Comparison of ENCODE assay signal across 30 cellular contexts in genomic region chr4:151669990-151670389, GRCh38.
"Had no signal": no experiment of that assay in that cellular context is flagged by ENCODE, and none has a peak within 500 bp of the region (broad histone marks: within the 10 kb centered on the region; RNA-seq: fewer than 3 reads in every experiment).

No MANE protein-coding gene starts in this region.

- H3K4me3 Mint-ChIP-seq: activated naive CD4-positive, alpha-beta T cell treated with anti-CD3 and anti-CD28 coated beads for 36 hours; activated naive CD8-positive, alpha-beta T cell treated with anti-CD3 and anti-CD28 coated beads for 36 hours; immature natural killer cell; natural killer cell; T-helper 2 cell treated with Interferon-gamma antibody and Interleukin-4, amounts not matched to agents 5 μg/mL and 100 μg/mL, for 36 hours had no signal

- ATAC-seq: body of pancreas, gastroesophageal sphincter, left lobe of liver, lower lobe of right lung, natural killer cell had no signal

- H3K9me3 Mint-ChIP-seq: activated naive CD4-positive, alpha-beta T cell treated with anti-CD3 and anti-CD28 coated beads for 36 hours; activated naive CD8-positive, alpha-beta T cell treated with anti-CD3 and anti-CD28 coated beads for 36 hours; immature natural killer cell; natural killer cell; T-helper 2 cell treated with Interferon-gamma antibody and Interleukin-4, amounts not matched to agents 5 μg/mL and 100 μg/mL, for 36 hours had no signal

- H3K27ac ChIP-seq: adrenal gland, body of pancreas, coronary artery, gastroesophageal sphincter, lower lobe of right lung, neutrophil, sigmoid colon, testis had no signal

- FAIRE-seq: urothelium cell line had no signal

- H3K36me3 Mint-ChIP-seq: activated naive CD8-positive, alpha-beta T cell treated with anti-CD3 and anti-CD28 coated beads for 36 hours; immature natural killer cell; natural killer cell had no signal

- DNase-seq: activated CD4-positive, alpha-beta T cell treated with anti-CD3 and anti-CD28 coated beads for 4 hours; activated CD4-positive, alpha-beta T cell treated with anti-CD3 and anti-CD28 coated beads, Interleukin-2, amount 50 U/mL, for 4 hours; activated effector memory CD4-positive, alpha-beta T cell treated with Interleukin-2 at 50 U/mL for 16 hours; activated naive CD4-positive, alpha-beta T cell treated with anti-CD3 and anti-CD28 coated beads for 36 hours; activated naive CD8-positive, alpha-beta T cell treated with anti-CD3 and anti-CD28 coated beads for 36 hours; adrenal gland; aorta; body of pancreas; dorsolateral prefrontal cortex; hypothalamus; immature natural killer cell; kidney glomerular epithelial cell; lower lobe of right lung; mesendoderm; natural killer cell; sigmoid colon; stimulated activated CD4-positive, alpha-beta T cell treated with anti-CD3 and anti-CD28 coated beads, Interleukin-1b, Interleukin-23, amount 100 ng/mL, for 48 hours; stimulated activated CD4-positive, alpha-beta T cell treated with anti-CD3 and anti-CD28 coated beads, Interleukin-4, amount 100 ng/mL, for 4 hours; stimulated activated CD8-positive, alpha-beta memory T cell treated with anti-CD3 and anti-CD28 coated beads, Interleukin-4, amount 100 ng/mL, for 48 hours; stimulated activated naive CD4-positive, alpha-beta T cell; T-helper 1 cell; testis had no signal

- H3K27ac Mint-ChIP-seq: activated naive CD4-positive, alpha-beta T cell treated with anti-CD3 and anti-CD28 coated beads for 36 hours; activated naive CD8-positive, alpha-beta T cell treated with anti-CD3 and anti-CD28 coated beads for 36 hours; natural killer cell; T-helper 2 cell treated with Interferon-gamma antibody and Interleukin-4, amounts not matched to agents 5 μg/mL and 100 μg/mL, for 36 hours had no signal

- H3K4me3 ChIP-seq: adrenal gland, body of pancreas, cardiac muscle cell, coronary artery, dorsolateral prefrontal cortex, gastroesophageal sphincter, lower lobe of right lung, sigmoid colon, smooth muscle cell, testis had no signal

- H3K9me3 ChIP-seq: adrenal gland, body of pancreas, gastroesophageal sphincter, lower lobe of right lung, neutrophil, sigmoid colon, testis had no signal

- H3K4me1 ChIP-seq: lower lobe of right lung, testis had no signal

- H3K4me1 Mint-ChIP-seq: immature natural killer cell, natural killer cell had no signal

- H3K27me3 Mint-ChIP-seq: activated naive CD8-positive, alpha-beta T cell treated with anti-CD3 and anti-CD28 coated beads for 36 hours had no signal

- H3K27me3 ChIP-seq: adrenal gland, body of pancreas, cardiac muscle cell, dorsolateral prefrontal cortex, gastroesophageal sphincter, neutrophil, sigmoid colon, testis had no signal

- H3K36me3 ChIP-seq: adrenal gland, cardiac muscle cell, sigmoid colon had no signal

- H3K4me2 ChIP-seq: smooth muscle cell had no signal
